Comparison of ENCODE assay signal across 17 cellular contexts in the genomic region with DNA sequence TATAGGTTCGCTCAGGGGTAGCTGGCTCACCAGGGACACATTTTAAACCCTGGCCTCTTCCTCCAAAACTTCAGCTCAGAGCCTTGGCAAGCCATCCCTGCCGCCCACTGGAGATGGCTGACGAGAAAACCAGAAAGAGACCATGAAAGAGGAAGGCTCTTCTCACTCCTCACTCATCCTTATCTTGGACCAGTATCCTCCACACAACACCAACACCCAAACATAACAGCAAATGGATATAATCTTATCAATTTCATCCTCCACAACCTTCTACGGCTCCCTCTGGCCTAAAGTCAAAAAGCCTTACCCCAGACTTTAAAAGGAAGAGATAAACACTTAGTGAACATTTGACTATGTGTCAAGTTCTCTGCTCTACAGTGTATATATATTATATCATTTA. TPM values are rescaled to one million over a fixed set of nuclear protein-coding genes. Genes with fewer than 3 reads are reported as not detected.
DNase-seq lines count a peak whose midpoint lies in the region; ATAC-seq, FAIRE-seq and TF ChIP-seq lines count a peak whose summit lies in the region.
"Had no signal": no experiment of that assay in that cellular context is flagged by ENCODE, and none has a peak within 500 bp of the region (broad histone marks: within the 10 kb centered on the region; RNA-seq: fewer than 3 reads in every experiment).

No MANE protein-coding gene starts in this region.

- no peaks in the 10 kb centered on the region for H3K9me3 ChIP-seq in cardiac muscle cell (ENCODE audit: low read depth)
- H3K9me3 ChIP-seq in heart left ventricle, result no peaks in the 10 kb centered on the region
- H3K9me3 ChIP-seq in colonic mucosa, result no peaks in the 10 kb centered on the region
- H3K9me3 ChIP-seq: ascending aorta had no signal

- DNase-seq in cardiac muscle cell (ENCODE audit: low read depth in 1 of 2, low spot score in 1 of 2) (no peak), heart left ventricle (no peak), colonic mucosa (no peak), progenitor cell of endocrine pancreas (ENCODE audit: low spot score, unreplicated experiment) (no peak), dermis blood vessel endothelial cell (no peak), D341Med (ENCODE audit: low spot score) (no peak), urothelium cell line (ENCODE audit: low spot score) (no peak)
- no peak for DNase-seq in activated T-cell treated with anti-CD3 and anti-CD28 coated beads, Interleukin-2, amount 50 U/mL, for 4 hours
- DNase-seq: 8988T; activated naive CD4-positive, alpha-beta T cell; cortex of kidney; naive thymus-derived CD4-positive, alpha-beta T cell; NCI-H1417 treated with DMSO at 0.1 percent for 48 hours; T-helper 1 cell had no signal

- no peak overlapping the region for H3K9ac ChIP-seq in colonic mucosa (ENCODE audit: low read depth in 2 of 2, low read length in 2 of 2)

- peaks cover 32% of the 10 kb centered on the region for H3K4me1 Mint-ChIP-seq in progenitor cell of endocrine pancreas (ENCODE audit: low read depth)
- no peaks in the 10 kb centered on the region for H3K4me1 Mint-ChIP-seq in activated T-cell treated with anti-CD3 and anti-CD28 coated beads, Interleukin-2, amount 50 U/mL, for 4 hours (ENCODE audit: low read depth)

- H3K4me1 ChIP-seq in cardiac muscle cell (ENCODE audit: low read depth) (peaks cover 22% of the 10 kb centered on the region), heart left ventricle (peaks cover 0 to 42% (median 14%) of the 10 kb centered on the region in 12 donors), colonic mucosa (peaks cover 7% of the 10 kb centered on the region)

- no peaks in the 10 kb centered on the region for H3K27me3 ChIP-seq in cardiac muscle cell
- no peaks in the 10 kb centered on the region for H3K27me3 ChIP-seq in heart left ventricle
- no peaks in the 10 kb centered on the region for H3K27me3 ChIP-seq in colonic mucosa
- H3K27me3 ChIP-seq: ascending aorta had no signal

- WGBS in heart left ventricle, 4 donors, result 68 to 87% (median 81%) methylated on average over 4 of the region's 4 CpGs

- TF ChIP-seq POLR2A in heart left ventricle (IDR thresholded peaks at IDR 0.05), result no peak

- TF ChIP-seq CTCF in cardiac muscle cell (IDR thresholded peaks at IDR 0.05; ENCODE audit: low read depth, low read length) (no peak), heart left ventricle (IDR thresholded peaks at IDR 0.05) (no peak), colonic mucosa (IDR thresholded peaks at IDR 0.05) (no peak), progenitor cell of endocrine pancreas (IDR thresholded peaks at IDR 0.05; ENCODE audit: unreplicated experiment) (no peak)

- H3K36me3 ChIP-seq in cardiac muscle cell (no peaks in the 10 kb centered on the region), heart left ventricle (no peaks in the 10 kb centered on the region), colonic mucosa (no peaks in the 10 kb centered on the region)
- H3K36me3 ChIP-seq: ascending aorta had no signal

- H3K36me3 Mint-ChIP-seq in progenitor cell of endocrine pancreas (ENCODE audit: insufficient read depth), result peaks cover 2% of the 10 kb centered on the region
- no peaks in the 10 kb centered on the region for H3K36me3 Mint-ChIP-seq in activated T-cell treated with anti-CD3 and anti-CD28 coated beads, Interleukin-2, amount 50 U/mL, for 4 hours (ENCODE audit: insufficient read depth)
- H3K36me3 Mint-ChIP-seq: CD14-positive monocyte; naive thymus-derived CD4-positive, alpha-beta T cell had no signal

- FAIRE-seq in urothelium cell line (lab: Jason Lieb, UNC), result no peak

- no peaks in the 10 kb centered on the region for H3K9me3 Mint-ChIP-seq in progenitor cell of endocrine pancreas (ENCODE audit: low read depth)
- H3K9me3 Mint-ChIP-seq in activated T-cell treated with anti-CD3 and anti-CD28 coated beads, Interleukin-2, amount 50 U/mL, for 4 hours, result no peaks in the 10 kb centered on the region
- H3K9me3 Mint-ChIP-seq: naive thymus-derived CD4-positive, alpha-beta T cell had no signal

- peak overlapping the region; percentile 71 for H3K27ac Mint-ChIP-seq in progenitor cell of endocrine pancreas
- H3K27ac Mint-ChIP-seq: CD14-positive monocyte; naive thymus-derived CD4-positive, alpha-beta T cell had no signal

- H3K27ac ChIP-seq in cardiac muscle cell, result peak overlapping the region; percentile 39
- peak overlapping the region in 1 of 12 donors; percentile 41 for H3K27ac ChIP-seq in heart left ventricle
- peak overlapping the region; percentile 65 for H3K27ac ChIP-seq in colonic mucosa
- H3K27ac ChIP-seq: ascending aorta had no signal

- no peak overlapping the region for H3K4me3 Mint-ChIP-seq in progenitor cell of endocrine pancreas (ENCODE audit: low read depth)
- no peak overlapping the region for H3K4me3 Mint-ChIP-seq in activated T-cell treated with anti-CD3 and anti-CD28 coated beads, Interleukin-2, amount 50 U/mL, for 4 hours
- H3K4me3 Mint-ChIP-seq: CD14-positive monocyte; naive thymus-derived CD4-positive, alpha-beta T cell had no signal

- intact Hi-C loops in heart left ventricle (cut with DNase I) (no loop called here), colonic mucosa (cut with DNase I) (no loop called here)

- no peak for ATAC-seq in heart left ventricle
- ATAC-seq in activated T-cell treated with anti-CD3 and anti-CD28 coated beads, Interleukin-2, amount 50 U/mL, for 4 hours, result no peak
- ATAC-seq: activated CD4-positive, CD25-positive, alpha-beta regulatory T cell treated with anti-CD3 and anti-CD28 coated beads, Interleukin-2, amount 50 U/mL, for 24 hours; naive thymus-derived CD4-positive, alpha-beta T cell had no signal

- H3K4me3 ChIP-seq in cardiac muscle cell (no peak overlapping the region), heart left ventricle (no peak overlapping the region), colonic mucosa (no peak overlapping the region)
- H3K4me3 ChIP-seq: ascending aorta had no signal

- H3K27me3 Mint-ChIP-seq in progenitor cell of endocrine pancreas, result no peaks in the 10 kb centered on the region
- peaks cover 4% of the 10 kb centered on the region for H3K27me3 Mint-ChIP-seq in activated T-cell treated with anti-CD3 and anti-CD28 coated beads, Interleukin-2, amount 50 U/mL, for 4 hours (ENCODE audit: low read depth)

RNA-seq across cellular contexts. Expression of a gene that starts 26.9 kb away (rescaled TPM):
- 45.7 and 64.4 TPM in 2 replicates for total RNA-seq in cardiac muscle cell
- polyA plus RNA-seq in cardiac muscle cell, result 20.3 and 24.7 TPM in 2 replicates
- total RNA-seq in heart left ventricle, result 10 to 100 TPM in 6 of 9 donors, 1 to 10 TPM in 3; 7.6 to 27.1 (median 13.6) TPM
- polyA plus RNA-seq in heart left ventricle, result 10 to 100 TPM in 1 of 2 donors, 1 to 10 TPM in 1; 5.2 to 12.8 TPM
- total RNA-seq in colonic mucosa, result 10 to 100 TPM; 26.1 to 47.5 TPM
- total RNA-seq in progenitor cell of endocrine pancreas, result 132 and 149 TPM in 2 replicates
- total RNA-seq in dermis blood vessel endothelial cell, result 7.8 and 11.1 TPM in 2 replicates
- total RNA-seq in activated T-cell treated with anti-CD3 and anti-CD28 coated beads, Interleukin-2, amount 50 U/mL, for 4 hours, result 1 to 10 TPM; 1.0 to 1.5 (median 1.5) TPM
- polyA plus RNA-seq: naive thymus-derived CD4-positive, alpha-beta T cell had no signal
